Comparison of ENCODE assay signal across 8 cellular contexts in the genomic region with DNA sequence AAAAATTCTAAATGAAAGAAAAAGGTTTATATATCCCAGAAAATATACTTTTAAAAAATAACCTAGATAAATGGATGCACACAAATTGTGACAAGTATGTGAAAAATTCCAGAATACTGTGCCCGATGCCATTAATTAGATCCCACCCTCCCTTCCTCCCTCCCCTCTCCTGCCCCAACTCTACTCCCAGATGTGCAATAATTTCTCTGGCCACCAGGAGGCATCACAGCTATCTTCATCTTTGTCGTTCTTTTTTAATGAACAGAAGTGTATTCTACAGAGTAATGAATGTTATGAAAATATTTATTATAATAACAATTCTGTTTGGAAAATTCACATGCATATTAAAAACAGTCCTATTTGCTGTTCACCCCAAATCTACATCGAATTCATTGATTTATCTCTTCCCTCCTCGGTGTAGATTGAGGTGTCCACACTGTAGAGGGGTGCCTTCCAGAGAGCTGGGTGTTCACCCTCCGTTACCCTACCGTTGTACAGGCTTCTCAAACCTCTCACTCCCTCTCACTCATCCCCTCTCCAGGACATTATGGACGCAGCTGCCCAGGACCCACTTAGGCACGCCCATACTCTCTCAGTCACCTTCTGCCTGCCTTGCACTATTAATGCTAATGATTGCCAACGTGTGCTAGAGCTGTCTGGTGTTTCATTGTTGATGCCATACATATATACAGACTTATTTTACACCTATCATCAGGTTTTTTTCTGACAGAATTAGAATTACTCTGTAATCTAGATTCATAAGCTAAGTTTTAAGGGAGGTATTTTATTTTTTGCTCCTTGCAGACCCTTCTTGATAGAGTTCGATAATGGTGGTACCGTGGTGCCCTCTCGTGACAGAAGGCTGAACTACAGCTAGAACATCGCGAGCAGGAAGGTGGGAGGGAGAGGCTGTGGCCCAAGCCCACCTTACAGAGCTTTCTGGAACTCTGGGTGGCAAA. TPM values are rescaled to one million over a fixed set of nuclear protein-coding genes. Genes with fewer than 3 reads are reported as not detected.
DNase-seq lines count a peak whose midpoint lies in the region; ATAC-seq lines count a peak whose summit lies in the region.

No MANE protein-coding gene starts in this region.

- H3K36me3 Mint-ChIP-seq in activated CD4-positive, alpha-beta T cell treated with anti-CD3 and anti-CD28 coated beads, Interleukin-2, amount 10 ng/mL, durations not matched to agents 7 days and 5 days (ENCODE audit: low read depth): no peaks in the 10 kb centered on the region

- DNase-seq in A172 (ENCODE audit: low spot score): peak; percentile 10
- DNase-seq in NCI-H524 (lab: John Stamatoyannopoulos, UW): peak; percentile 66 to 81
- peak; percentile 49 for DNase-seq in activated CD4-positive, alpha-beta T cell treated with anti-CD3 and anti-CD28 coated beads, Interleukin-2, amount 10 ng/mL, durations not matched to agents 7 days and 5 days
- DNase-seq in dermis microvascular lymphatic vessel endothelial cell (ENCODE audit: low read depth in 2 of 2): peak; percentile 18 to 46
- peak; percentile 42 to 62 for DNase-seq in lung microvascular endothelial cell (ENCODE audit: low read depth in 2 of 2)
- DNase-seq in stimulated activated CD8-positive, alpha-beta memory T cell treated with anti-CD3 and anti-CD28 coated beads, Interleukin-2, amount 100 ng/mL, for 48 hours (ENCODE audit: low read depth in 2 of 2): peak; percentile 15 to 36

- H3K27me3 Mint-ChIP-seq in activated CD4-positive, alpha-beta T cell treated with anti-CD3 and anti-CD28 coated beads, Interleukin-2, amount 10 ng/mL, durations not matched to agents 7 days and 5 days: no peaks in the 10 kb centered on the region

- CTCF ChIA-PET in activated CD4-positive, alpha-beta T cell treated with anti-CD3 and anti-CD28 coated beads, Interleukin-2, amount 10 ng/mL, durations not matched to agents 7 days and 5 days (lab: Charles Lee): interaction anchor here (0.6 to 1.9 kb wide), 5 partner anchors 8 to 594 kb away, joined by 3 to 6 read pairs (median 3); no protein-coding TSS in a partner anchor

- no peak overlapping the region for H3K4me3 Mint-ChIP-seq in activated CD4-positive, alpha-beta T cell treated with anti-CD3 and anti-CD28 coated beads, Interleukin-2, amount 10 ng/mL, durations not matched to agents 7 days and 5 days

- no peaks in the 10 kb centered on the region for H3K9me3 Mint-ChIP-seq in activated CD4-positive, alpha-beta T cell treated with anti-CD3 and anti-CD28 coated beads, Interleukin-2, amount 10 ng/mL, durations not matched to agents 7 days and 5 days

- H3K27ac Mint-ChIP-seq in activated CD4-positive, alpha-beta T cell treated with anti-CD3 and anti-CD28 coated beads, Interleukin-2, amount 10 ng/mL, durations not matched to agents 7 days and 5 days: peak overlapping the region; percentile 41

- ATAC-seq in GM18511 (IDR thresholded peaks at IDR 0.05; ENCODE audit: unreplicated experiment) (peak; percentile 86), HG03280 (IDR thresholded peaks at IDR 0.05; ENCODE audit: unreplicated experiment) (peak; percentile 78)

- POLR2A ChIA-PET in activated CD4-positive, alpha-beta T cell treated with anti-CD3 and anti-CD28 coated beads, Interleukin-2, amount 10 ng/mL, durations not matched to agents 7 days and 5 days (lab: Charles Lee): no interaction called here

- peaks cover 3% of the 10 kb centered on the region for H3K4me1 Mint-ChIP-seq in activated CD4-positive, alpha-beta T cell treated with anti-CD3 and anti-CD28 coated beads, Interleukin-2, amount 10 ng/mL, durations not matched to agents 7 days and 5 days

RNA-seq across cellular contexts. Expression of a gene that starts 14.1 kb away (rescaled TPM):
- not detected in 2 replicates for total RNA-seq in A172 (2014; rRNA removed; shearing (Covaris generic))
- under 1 TPM; 0.25 to 0.31 TPM for total RNA-seq in activated CD4-positive, alpha-beta T cell treated with anti-CD3 and anti-CD28 coated beads, Interleukin-2, amount 10 ng/mL, durations not matched to agents 7 days and 5 days
- total RNA-seq in dermis microvascular lymphatic vessel endothelial cell: 0.13 and 0.38 TPM in 2 replicates
- total RNA-seq in lung microvascular endothelial cell: under 0.01 and 0.20 TPM in 2 replicates

Comparison
In these comparisons a context has a peak if more than half of its experiments do, and no peak if none do; other contexts are left out.
1. Peak in every context shown above with its lines: DNase-seq and ATAC-seq.
2. DNase-seq: peak in every context shown above with its lines; median percentile 74 in NCI-H524; 52 in lung microvascular endothelial cell; 49 in activated CD4-positive, alpha-beta T cell treated with anti-CD3 and anti-CD28 coated beads, Interleukin-2, amount 10 ng/mL, durations not matched to agents 7 days and 5 days; 32 in dermis microvascular lymphatic vessel endothelial cell; 26 in stimulated activated CD8-positive, alpha-beta memory T cell treated with anti-CD3 and anti-CD28 coated beads, Interleukin-2, amount 100 ng/mL, for 48 hours; 10 in A172.